ENCODE assay signal across 16 cellular contexts in genomic region chr14:21244546-21244945, GRCh38. TPM values are rescaled to one million over a fixed set of nuclear protein-coding genes. Genes with fewer than 3 reads are reported as not detected.
DNase-seq lines count a peak whose midpoint lies in the region; ATAC-seq and TF ChIP-seq lines count a peak whose summit lies in the region.
"Had no signal": no experiment of that assay in that cellular context is flagged by ENCODE, and none has a peak within 500 bp of the region (broad histone marks: within the 10 kb centered on the region; RNA-seq: fewer than 3 reads in every experiment).

No MANE protein-coding gene starts in this region.

- peaks cover 73% of the 10 kb centered on the region for H3K4me1 Mint-ChIP-seq in activated naive CD8-positive, alpha-beta T cell (ENCODE audit: low read depth)
- peaks cover 81% of the 10 kb centered on the region for H3K4me1 Mint-ChIP-seq in activated naive CD8-positive, alpha-beta T cell treated with anti-CD3 and anti-CD28 coated beads, Interleukin-2, amount 50 U/mL, for 24 hours
- H3K4me1 Mint-ChIP-seq in T-helper 17 cell = peaks cover 49% of the 10 kb centered on the region

- H3K36me3 Mint-ChIP-seq in activated naive CD8-positive, alpha-beta T cell = peaks cover 12% of the 10 kb centered on the region
- H3K36me3 Mint-ChIP-seq in activated naive CD8-positive, alpha-beta T cell treated with anti-CD3 and anti-CD28 coated beads, Interleukin-2, amount 50 U/mL, for 24 hours (ENCODE audit: low read depth) = peaks cover 79% of the 10 kb centered on the region
- H3K36me3 Mint-ChIP-seq in T-helper 17 cell (ENCODE audit: low read depth) = peaks cover 3% of the 10 kb centered on the region

- H3K27me3 ChIP-seq in left lung = no peaks in the 10 kb centered on the region
- no peaks in the 10 kb centered on the region for H3K27me3 ChIP-seq in subcutaneous abdominal adipose tissue (ENCODE audit: control insufficient read depth in 5 of 5, insufficient read depth in 4 of 5, low read length in 5 of 5)

- TF ChIP-seq CTCF in left lung (IDR thresholded peaks at IDR 0.05) = no peak

- no peaks in the 10 kb centered on the region for H3K27me3 Mint-ChIP-seq in activated naive CD8-positive, alpha-beta T cell
- no peaks in the 10 kb centered on the region for H3K27me3 Mint-ChIP-seq in activated naive CD8-positive, alpha-beta T cell treated with anti-CD3 and anti-CD28 coated beads, Interleukin-2, amount 50 U/mL, for 24 hours
- no peaks in the 10 kb centered on the region for H3K27me3 Mint-ChIP-seq in T-helper 17 cell
- H3K27me3 Mint-ChIP-seq: activated CD4-positive, alpha-beta T cell treated with anti-CD3 and anti-CD28 coated beads, Interleukin-2, amount 10 ng/mL, durations not matched to agents 24 days and 14 days had no signal

- peak overlapping the region; percentile 22 for H3K27ac Mint-ChIP-seq in activated naive CD8-positive, alpha-beta T cell
- H3K27ac Mint-ChIP-seq in activated naive CD8-positive, alpha-beta T cell treated with anti-CD3 and anti-CD28 coated beads, Interleukin-2, amount 50 U/mL, for 24 hours = no peak overlapping the region
- H3K27ac Mint-ChIP-seq in T-helper 17 cell = peak overlapping the region; percentile 89

- peak overlapping the region; percentile 31 for H3K4me3 Mint-ChIP-seq in activated naive CD8-positive, alpha-beta T cell
- H3K4me3 Mint-ChIP-seq in activated naive CD8-positive, alpha-beta T cell treated with anti-CD3 and anti-CD28 coated beads, Interleukin-2, amount 50 U/mL, for 24 hours = no peak overlapping the region
- peak overlapping the region; percentile 57 for H3K4me3 Mint-ChIP-seq in T-helper 17 cell
- H3K4me3 Mint-ChIP-seq: activated CD4-positive, alpha-beta T cell treated with anti-CD3 and anti-CD28 coated beads, Interleukin-2, amount 10 ng/mL, durations not matched to agents 24 days and 14 days had no signal

- no peak for DNase-seq in activated naive CD8-positive, alpha-beta T cell treated with anti-CD3 and anti-CD28 coated beads, Interleukin-2, amount 50 U/mL, for 24 hours
- DNase-seq in T-helper 17 cell = no peak
- no peak for DNase-seq in left lung
- DNase-seq in NCI-H774 (lab: John Stamatoyannopoulos, UW) = no peak
- no peak for DNase-seq in NCI-H1105 (lab: John Stamatoyannopoulos, UW)
- DNase-seq: activated CD4-positive, alpha-beta T cell treated with anti-CD3 and anti-CD28 coated beads, Interleukin-2, amount 10 ng/mL, durations not matched to agents 24 days and 14 days; activated effector memory CD4-positive, alpha-beta T cell treated with anti-CD3 and anti-CD28 coated beads, Interleukin-2, amount 50 U/mL, for 16 hours; caudate nucleus; DMS79 treated with DMSO at 0.1 percent for 48 hours; NCI-H2081 treated with DMSO at 0.1 percent for 48 hours; T-helper 1 cell had no signal

- intact Hi-C loops in left lung (cut with DNase I) = no loop called here

- H3K9me3 ChIP-seq in T-helper 17 cell (ENCODE audit: control insufficient read depth, low read length, poor library complexity, severe bottlenecking) = no peaks in the 10 kb centered on the region
- H3K9me3 ChIP-seq in left lung = no peaks in the 10 kb centered on the region
- H3K9me3 ChIP-seq in subcutaneous abdominal adipose tissue (ENCODE audit: control insufficient read depth in 5 of 5, low read length in 5 of 5) = no peaks in the 10 kb centered on the region

- H3K36me3 ChIP-seq in left lung = peaks cover 0 to 76% of the 10 kb centered on the region in 2 donors
- peaks cover 6 to 34% (median 16%) of the 10 kb centered on the region in 5 donors for H3K36me3 ChIP-seq in subcutaneous abdominal adipose tissue (ENCODE audit: control insufficient read depth in 5 of 5, insufficient read depth in 5 of 5, low read length in 5 of 5)

- no peak overlapping the region for H3K4me3 ChIP-seq in left lung
- H3K4me3 ChIP-seq in subcutaneous abdominal adipose tissue (ENCODE audit: low read depth in 1 of 5, low read length in 5 of 5) = no peak overlapping the region

- no peak overlapping the region for H3K9ac ChIP-seq in subcutaneous abdominal adipose tissue (ENCODE audit: low read length in 5 of 5)

- no peak for ATAC-seq in activated naive CD8-positive, alpha-beta T cell treated with anti-CD3 and anti-CD28 coated beads, Interleukin-2, amount 50 U/mL, for 24 hours
- peak; percentile 19 for ATAC-seq in T-helper 17 cell
- peak; percentile 14 for ATAC-seq in left lung
- no peak for ATAC-seq in HG03565 (IDR thresholded peaks at IDR 0.05; ENCODE audit: unreplicated experiment)

- H3K27ac ChIP-seq in left lung (no peak overlapping the region), subcutaneous abdominal adipose tissue (ENCODE audit: low read depth, low read length) (peak overlapping the region; percentile 59)

- H3K9me3 Mint-ChIP-seq in activated naive CD8-positive, alpha-beta T cell (ENCODE audit: low read depth) = no peaks in the 10 kb centered on the region
- no peaks in the 10 kb centered on the region for H3K9me3 Mint-ChIP-seq in activated naive CD8-positive, alpha-beta T cell treated with anti-CD3 and anti-CD28 coated beads, Interleukin-2, amount 50 U/mL, for 24 hours
- H3K9me3 Mint-ChIP-seq: activated CD4-positive, alpha-beta T cell treated with anti-CD3 and anti-CD28 coated beads, Interleukin-2, amount 10 ng/mL, durations not matched to agents 24 days and 14 days had no signal

- H3K4me1 ChIP-seq in left lung (peaks cover 16 to 96% of the 10 kb centered on the region in 2 donors), subcutaneous abdominal adipose tissue (ENCODE audit: control insufficient read depth in 5 of 5, insufficient read depth in 5 of 5, low read length in 5 of 5) (peaks cover 0 to 27% (median 19%) of the 10 kb centered on the region in 5 donors)

RNA-seq across cellular contexts. Expression of gene HNRNPC, which starts 24.7 kb away (rescaled TPM):
- total RNA-seq in T-helper 17 cell (100 to 1,000 TPM; 576 to 580 TPM), left lung (100 to 1,000 TPM; 377 to 427 TPM)

RNA-seq across cellular contexts. Expression of gene RPGRIP1, which starts 35.3 kb away (rescaled TPM):
- total RNA-seq in T-helper 17 cell = under 1 TPM in 1 of 2 donors, not detected in 1; 0.94 TPM
- 1 to 10 TPM in 1 of 2 donors, under 1 TPM in 1; 0.41 to 1.3 TPM for total RNA-seq in left lung
- total RNA-seq: activated CD4-positive, alpha-beta T cell treated with anti-CD3 and anti-CD28 coated beads, Interleukin-2, amount 10 ng/mL, durations not matched to agents 24 days and 14 days; epithelial cell of proximal tubule; pulmonary artery endothelial cell had no signal

Comparison
In these comparisons a context has a peak if more than half of its experiments do, and no peak if none do; other contexts are left out.
1. ATAC-seq: peak in T-helper 17 cell (single experiment) and left lung (single experiment); none in activated naive CD8-positive, alpha-beta T cell treated with anti-CD3 and anti-CD28 coated beads, Interleukin-2, amount 50 U/mL, for 24 hours (single experiment) and HG03565 (single experiment).